In genomic region chr2:133262888-133263287, GRCh38 we compare ENCODE assay signal across 11 cellular contexts.
DNase-seq lines count a peak whose midpoint lies in the region; TF ChIP-seq lines count a peak whose summit lies in the region.
"Had no signal": no experiment of that assay in that cellular context is flagged by ENCODE, and none has a peak within 500 bp of the region (broad histone marks: within the 10 kb centered on the region; RNA-seq: fewer than 3 reads in every experiment).

No MANE protein-coding gene starts in this region.

- H3K56ac ChIP-seq in mesendoderm (ENCODE audit: low read length) = no peak overlapping the region

- TF ChIP-seq CTCF in HEK293 (tag by site-specific recombination; IDR thresholded peaks at IDR 0.05) = no peak

- H3K9me3 ChIP-seq in HEK293 (ENCODE audit: control insufficient read depth, insufficient read depth, low read depth, low read length) = no peaks in the 10 kb centered on the region

- H3K18ac ChIP-seq in mesendoderm (ENCODE audit: low read length) = no peak overlapping the region

- POLR2A ChIA-PET in HEK293 (lab: Yijun Ruan, JAX) = interaction anchor here (1.0 kb wide), 1 partner anchor 298 kb away, joined by 3 read pairs; no protein-coding TSS in a partner anchor

- H3K27ac ChIP-seq in HEK293 (ENCODE audit: extremely low read depth, low read depth, low read length) (no peak overlapping the region), mesendoderm (ENCODE audit: low read depth, low read length) (no peak overlapping the region)

- H3K79me1 ChIP-seq in mesendoderm (ENCODE audit: low read length) = no peaks in the 10 kb centered on the region

- no peak overlapping the region for H2BK15ac ChIP-seq in mesendoderm (replicated peaks; ENCODE audit: low read depth)

- no peak overlapping the region for H3K4me2 ChIP-seq in mesendoderm (ENCODE audit: low read length)

- no peak overlapping the region for H2BK5ac ChIP-seq in mesendoderm (ENCODE audit: low read length)

- H3K79me2 ChIP-seq in mesendoderm (ENCODE audit: control insufficient read depth, insufficient read depth, low read length) = no peaks in the 10 kb centered on the region

- peaks cover 18% of the 10 kb centered on the region for H3K4me1 ChIP-seq in HEK293 (ENCODE audit: control insufficient read depth, insufficient read depth, low read length)
- H3K4me1 ChIP-seq in mesendoderm (ENCODE audit: control insufficient read depth, low read depth, low read length) = no peaks in the 10 kb centered on the region

- H3K4ac ChIP-seq in mesendoderm (ENCODE audit: low read depth, low read length) = no peak overlapping the region

- H3K27me3 ChIP-seq in mesendoderm (ENCODE audit: insufficient read depth, low read length, poor library complexity) = no peaks in the 10 kb centered on the region

- peak; percentile 3 for DNase-seq in NCI-H1105 treated with DMSO at 0.1 percent for 48 hours (lab: John Stamatoyannopoulos, UW)
- no peak for DNase-seq in NCI-H1105 (lab: John Stamatoyannopoulos, UW)
- peak; percentile 18 for DNase-seq in astrocyte of the hippocampus (ENCODE audit: low read depth, low spot score)
- peak; percentile 18 for DNase-seq in mesendoderm
- DNase-seq in NCI-H187 (lab: John Stamatoyannopoulos, UW) = no peak
- DNase-seq in NCI-H128 (lab: John Stamatoyannopoulos, UW; ENCODE audit: unreplicated experiment) = no peak
- no peak for DNase-seq in activated CD8-positive, alpha-beta memory T cell treated with anti-CD3 and anti-CD28 coated beads, Interleukin-2, amount 50 U/mL, for 48 hours
- DNase-seq: activated CD4-positive, alpha-beta memory T cell treated with anti-CD3 and anti-CD28 coated beads for 36 hours; NCI-H526 treated with DMSO at 0.1 percent for 48 hours; T-helper 17 cell had no signal

- no peak overlapping the region for H3K9ac ChIP-seq in mesendoderm (ENCODE audit: low read length)

- no peaks in the 10 kb centered on the region for H3K36me3 ChIP-seq in HEK293 (ENCODE audit: control insufficient read depth in 2 of 2, insufficient read depth in 1 of 2, low read length in 2 of 2)
- no peaks in the 10 kb centered on the region for H3K36me3 ChIP-seq in mesendoderm (ENCODE audit: control insufficient read depth, insufficient read depth, low read length)

- CTCF ChIA-PET in HEK293 (lab: Yijun Ruan, JAX) = interaction anchor here (0.6 to 3.5 kb wide), 9 partner anchors 10 to 581 kb away, joined by 3 to 22 read pairs (median 3); no protein-coding TSS in a partner anchor

- H3K4me3 ChIP-seq in HEK293 (ENCODE audit: low read depth, low read length) (no peak overlapping the region), mesendoderm (ENCODE audit: low read length) (no peak overlapping the region)

- H4K5ac ChIP-seq in mesendoderm (ENCODE audit: low read length) = no peak overlapping the region

- no peak overlapping the region for H3K23ac ChIP-seq in mesendoderm (ENCODE audit: low read length)

- no peak overlapping the region for H2BK120ac ChIP-seq in mesendoderm (ENCODE audit: low read depth, low read length)

- no peak overlapping the region for H4K8ac ChIP-seq in mesendoderm (ENCODE audit: low read depth, low read length)

- WGBS in mesendoderm (ENCODE audit: extremely low coverage, insufficient coverage, low lambda C conversion rate) = no CpG with 5 or more reads among the region's 2 CpGs

- H2AK5ac ChIP-seq in mesendoderm (ENCODE audit: low read length) = no peak overlapping the region

TF ChIP-seq in HEK293, 187 proteins besides CTCF, POLR2A, EP300 and RAD21:
- TF ChIP-seq ZNF654 (tag by site-specific recombination; IDR thresholded peaks at IDR 0.05; ENCODE audit: low read depth) (peak; percentile 38; the same call in 1 of the 2 replicates), ZNF488 (tag by site-specific recombination; IDR thresholded peaks at IDR 0.05) (no peak), GFI1B (tag by site-specific recombination; IDR thresholded peaks at IDR 0.05) (no peak), ZNF148 (tag by site-specific recombination; IDR thresholded peaks at IDR 0.05; ENCODE audit: borderline replicate concordance) (no peak), YY1 (tag by site-specific recombination; IDR thresholded peaks at IDR 0.05) (no peak), ZNF416 (tag by site-specific recombination; IDR thresholded peaks at IDR 0.05) (no peak)

Comparison
In these comparisons a context has a peak if more than half of its experiments do, and no peak if none do; other contexts are left out.
1. DNase-seq: peak in NCI-H1105 treated with DMSO at 0.1 percent for 48 hours (single experiment), astrocyte of the hippocampus (single experiment) and mesendoderm (single experiment); none in NCI-H1105 (single experiment), NCI-H187 (0 of 2), NCI-H128 (single experiment) and activated CD8-positive, alpha-beta memory T cell treated with anti-CD3 and anti-CD28 coated beads, Interleukin-2, amount 50 U/mL, for 48 hours (single experiment).